Comparison of ENCODE assay signal across 9 cellular contexts in genomic region chr4:147943159-147943638, GRCh38.
DNase-seq lines count a peak whose midpoint lies in the region; ATAC-seq, FAIRE-seq and TF ChIP-seq lines count a peak whose summit lies in the region.
"Had no signal": no experiment of that assay in that cellular context is flagged by ENCODE, and none has a peak within 500 bp of the region (broad histone marks: within the 10 kb centered on the region; RNA-seq: fewer than 3 reads in every experiment).

No MANE protein-coding gene starts in this region.

- no peak for TF ChIP-seq CTCF in D721Med (IDR thresholded peaks at IDR 0.05; ENCODE audit: insufficient read depth, missing control alignments)

- peaks cover 6% of the 10 kb centered on the region for H3K27me3 Mint-ChIP-seq in activated T-helper 1 cell treated with anti-CD3 and anti-CD28 coated beads, Interleukin-12 subunit alpha, Interleukin-12 subunit beta, Interleukin-2, Interleukin-4 antibody, amounts not matched to agents 30 ng/mL and 10 ng/mL and 1 ng/mL, durations not matched to agents 14 hours and 24 hours and 36 hours (ENCODE audit: insufficient read depth)

- H3K4me3 Mint-ChIP-seq in activated T-helper 1 cell treated with anti-CD3 and anti-CD28 coated beads, Interleukin-12 subunit alpha, Interleukin-12 subunit beta, Interleukin-2, Interleukin-4 antibody, amounts not matched to agents 30 ng/mL and 10 ng/mL and 1 ng/mL, durations not matched to agents 14 hours and 24 hours and 36 hours, result peak overlapping the region; percentile 17

- DNase-seq in D721Med (ENCODE audit: insufficient read length, low spot score) (no peak), MG63 (no peak), 8988T (no peak), NCI-H510A (lab: John Stamatoyannopoulos, UW) (no peak), kidney tubule cell (ENCODE audit: low spot score) (no peak)
- DNase-seq in activated T-helper 1 cell treated with anti-CD3 and anti-CD28 coated beads, Interleukin-12 subunit alpha, Interleukin-12 subunit beta, Interleukin-2, Interleukin-4 antibody, amounts not matched to agents 30 ng/mL and 10 ng/mL and 1 ng/mL, durations not matched to agents 14 hours and 24 hours and 36 hours (ENCODE audit: low spot score), result no peak

- H3K36me3 Mint-ChIP-seq in activated T-helper 1 cell treated with anti-CD3 and anti-CD28 coated beads, Interleukin-12 subunit alpha, Interleukin-12 subunit beta, Interleukin-2, Interleukin-4 antibody, amounts not matched to agents 30 ng/mL and 10 ng/mL and 1 ng/mL, durations not matched to agents 14 hours and 24 hours and 36 hours (ENCODE audit: low read depth), result peaks cover 16% of the 10 kb centered on the region

- H3K36me3 ChIP-seq in MG63, result no peaks in the 10 kb centered on the region

- intact Hi-C loops in activated T-helper 1 cell treated with anti-CD3 and anti-CD28 coated beads, Interleukin-12 subunit alpha, Interleukin-12 subunit beta, Interleukin-2, Interleukin-4 antibody, amounts not matched to agents 30 ng/mL and 10 ng/mL and 1 ng/mL, durations not matched to agents 14 hours and 24 hours and 36 hours (cut with micrococcal nuclease), result loop anchor here (1.0 to 5.0 kb wide), 8 partner anchors 96 to 794 kb away; partner anchors contain the start of genes NR3C2 and TMEM184C

- ATAC-seq in GM19372 (IDR thresholded peaks at IDR 0.05; ENCODE audit: low read depth, unreplicated experiment) (peak; percentile 93), HG03097 (IDR thresholded peaks at IDR 0.05; ENCODE audit: low FRiP score, unreplicated experiment) (peak; percentile 87)

- peak; percentile 67 for FAIRE-seq in D721Med (lab: Jason Lieb, UNC)
- FAIRE-seq: islet of Langerhans had no signal

- H3K9me3 Mint-ChIP-seq in activated T-helper 1 cell treated with anti-CD3 and anti-CD28 coated beads, Interleukin-12 subunit alpha, Interleukin-12 subunit beta, Interleukin-2, Interleukin-4 antibody, amounts not matched to agents 30 ng/mL and 10 ng/mL and 1 ng/mL, durations not matched to agents 14 hours and 24 hours and 36 hours, result no peaks in the 10 kb centered on the region

- peaks cover 37% of the 10 kb centered on the region for H3K4me1 Mint-ChIP-seq in activated T-helper 1 cell treated with anti-CD3 and anti-CD28 coated beads, Interleukin-12 subunit alpha, Interleukin-12 subunit beta, Interleukin-2, Interleukin-4 antibody, amounts not matched to agents 30 ng/mL and 10 ng/mL and 1 ng/mL, durations not matched to agents 14 hours and 24 hours and 36 hours (ENCODE audit: low read depth)

- H3K4me3 ChIP-seq in MG63, result no peak overlapping the region

- H3K27me3 ChIP-seq in MG63, result no peaks in the 10 kb centered on the region

- H3K27ac Mint-ChIP-seq in activated T-helper 1 cell treated with anti-CD3 and anti-CD28 coated beads, Interleukin-12 subunit alpha, Interleukin-12 subunit beta, Interleukin-2, Interleukin-4 antibody, amounts not matched to agents 30 ng/mL and 10 ng/mL and 1 ng/mL, durations not matched to agents 14 hours and 24 hours and 36 hours, result peak overlapping the region; percentile 36

- H3K9me3 ChIP-seq in MG63, result no peaks in the 10 kb centered on the region
